Comparison of ENCODE assay signal across 12 cellular contexts in genomic region chr1:11910914-11911228, GRCh38. TPM values are rescaled to one million over a fixed set of nuclear protein-coding genes. Genes with fewer than 3 reads are reported as not detected.
DNase-seq lines count a peak whose midpoint lies in the region; ATAC-seq and TF ChIP-seq lines count a peak whose summit lies in the region.
"Not testable (repeated sequence)": the region's sequence is repeated elsewhere in the genome, so short reads cannot be mapped to it uniquely, and the experiment has no call there.
"Had no signal": no experiment of that assay in that cellular context is flagged by ENCODE, and none has a peak within 500 bp of the region (broad histone marks: within the 10 kb centered on the region; RNA-seq: fewer than 3 reads in every experiment).

No MANE protein-coding gene starts in this region.

- CTCF ChIA-PET in CD4-positive, alpha-beta T cell (lab: Charles Lee) = interaction anchor here (2.2 kb wide), 1 partner anchor 72 kb away, joined by 7 read pairs; no protein-coding TSS in a partner anchor
- CTCF ChIA-PET in naive thymus-derived CD4-positive, alpha-beta T cell (lab: Charles Lee) = not testable (repeated sequence)

- peaks cover 16% of the 10 kb centered on the region for H3K36me3 Mint-ChIP-seq in CD4-positive, alpha-beta T cell (ENCODE audit: low read depth)
- H3K36me3 Mint-ChIP-seq in IgD-negative memory B cell; T-helper 17 cell (ENCODE audit: low read depth); activated naive CD8-positive, alpha-beta T cell treated with anti-CD3 and anti-CD28 coated beads, Interleukin-2, amount 10 ng/mL, durations not matched to agents 7 days and 5 days; glutamatergic neuron (ENCODE audit: unreplicated experiment); naive thymus-derived CD4-positive, alpha-beta T cell; stimulated activated naive CD8-positive, alpha-beta T cell treated with anti-CD3 and anti-CD28 coated beads, Interleukin-15, Interleukin-2, amounts not matched to agents 100 ng/mL and 50 ng/mL, for 24 hours (ENCODE audit: low read depth): not testable (repeated sequence)

- POLR2A ChIA-PET in CD4-positive, alpha-beta T cell (lab: Charles Lee) = interaction anchor here (1.0 to 5.0 kb wide), 5 partner anchors 10 to 229 kb away, joined by 3 to 133 read pairs (median 15); partner anchors contain the start of genes AGTRAP, KIAA2013, MAD2L2 and MFN2
- POLR2A ChIA-PET in activated naive CD8-positive, alpha-beta T cell treated with anti-CD3 and anti-CD28 coated beads, Interleukin-2, amount 10 ng/mL, durations not matched to agents 7 days and 5 days (lab: Charles Lee) = interaction anchor here (3.0 to 5.3 kb wide), 8 partner anchors 15 to 246 kb away, joined by 19 to 207 read pairs (median 105); partner anchors contain the start of genes FBXO6, KIAA2013, MFN2 and MIIP
- POLR2A ChIA-PET in naive thymus-derived CD4-positive, alpha-beta T cell (lab: Charles Lee) = interaction anchor here (1.1 to 5.7 kb wide), 7 partner anchors 12 to 247 kb away, joined by 3 to 59 read pairs (median 5); partner anchors contain the start of genes FBXO6, KIAA2013, MFN2 and PLOD1

- not testable (repeated sequence) for H4K8ac ChIP-seq in neuronal stem cell (ENCODE audit: low read depth, low read length)

- H3K4ac ChIP-seq in neuronal stem cell (ENCODE audit: low read length) = not testable (repeated sequence)

- H3K9me3 ChIP-seq in CD4-positive, alpha-beta T cell (ENCODE audit: control insufficient read depth, low read length); T-helper 17 cell (ENCODE audit: control insufficient read depth, low read length, poor library complexity, severe bottlenecking); naive thymus-derived CD4-positive, alpha-beta T cell (ENCODE audit: control insufficient read depth in 2 of 3, low read length in 3 of 3); neuronal stem cell (replicated peaks in 1 of 2; ENCODE audit: control insufficient read depth in 2 of 2, insufficient read depth in 1 of 2, low read depth in 1 of 2, low read length in 2 of 2): not testable (repeated sequence)

- not testable (repeated sequence) for H3K4me3 ChIP-seq in naive thymus-derived CD4-positive, alpha-beta T cell (ENCODE audit: low read length); neuronal stem cell (ENCODE audit: low read length in 2 of 2)

- peaks cover 30% of the 10 kb centered on the region for H3K4me1 Mint-ChIP-seq in CD4-positive, alpha-beta T cell (ENCODE audit: low read depth)
- H3K4me1 Mint-ChIP-seq in IgD-negative memory B cell = peaks cover 10 to 21% (median 20%) of the 10 kb centered on the region in 3 donors
- peaks cover 31% of the 10 kb centered on the region for H3K4me1 Mint-ChIP-seq in T-helper 17 cell
- peaks cover 25% of the 10 kb centered on the region for H3K4me1 Mint-ChIP-seq in activated naive CD8-positive, alpha-beta T cell treated with anti-CD3 and anti-CD28 coated beads, Interleukin-2, amount 10 ng/mL, durations not matched to agents 7 days and 5 days
- H3K4me1 Mint-ChIP-seq in glutamatergic neuron (ENCODE audit: low read depth, unreplicated experiment) = not testable (repeated sequence)
- H3K4me1 Mint-ChIP-seq in naive thymus-derived CD4-positive, alpha-beta T cell = peaks cover 6 to 39% (median 27%) of the 10 kb centered on the region in 7 donors
- H3K4me1 Mint-ChIP-seq in stimulated activated naive CD8-positive, alpha-beta T cell treated with anti-CD3 and anti-CD28 coated beads, Interleukin-15, Interleukin-2, amounts not matched to agents 100 ng/mL and 50 ng/mL, for 24 hours (ENCODE audit: low read depth) = peaks cover 31% of the 10 kb centered on the region

- H2BK5ac ChIP-seq in neuronal stem cell (ENCODE audit: low read length) = not testable (repeated sequence)

- not testable (repeated sequence) for H3K4me2 ChIP-seq in neuronal stem cell (ENCODE audit: insufficient read depth, low read length, poor library complexity, severe bottlenecking)

- H3K9me3 Mint-ChIP-seq in CD4-positive, alpha-beta T cell; IgD-negative memory B cell; activated naive CD8-positive, alpha-beta T cell treated with anti-CD3 and anti-CD28 coated beads, Interleukin-2, amount 10 ng/mL, durations not matched to agents 7 days and 5 days; stimulated activated naive CD8-positive, alpha-beta T cell treated with anti-CD3 and anti-CD28 coated beads, Interleukin-15, Interleukin-2, amounts not matched to agents 100 ng/mL and 50 ng/mL, for 24 hours: not testable (repeated sequence)
- peaks cover 24% of the 10 kb centered on the region for H3K9me3 Mint-ChIP-seq in glutamatergic neuron (ENCODE audit: unreplicated experiment)
- H3K9me3 Mint-ChIP-seq in naive thymus-derived CD4-positive, alpha-beta T cell = peaks cover 0 to 20% (median 0%) of the 10 kb centered on the region in 11 donors

- H3K27me3 Mint-ChIP-seq in CD4-positive, alpha-beta T cell; IgD-negative memory B cell; T-helper 17 cell; activated naive CD8-positive, alpha-beta T cell treated with anti-CD3 and anti-CD28 coated beads, Interleukin-2, amount 10 ng/mL, durations not matched to agents 7 days and 5 days; stimulated activated naive CD8-positive, alpha-beta T cell treated with anti-CD3 and anti-CD28 coated beads, Interleukin-15, Interleukin-2, amounts not matched to agents 100 ng/mL and 50 ng/mL, for 24 hours: not testable (repeated sequence)
- H3K27me3 Mint-ChIP-seq in glutamatergic neuron (ENCODE audit: unreplicated experiment) = peaks cover 21% of the 10 kb centered on the region
- peaks cover 0 to 22% (median 0%) of the 10 kb centered on the region in 5 donors for H3K27me3 Mint-ChIP-seq in naive thymus-derived CD4-positive, alpha-beta T cell

- not testable (repeated sequence) for H3K14ac ChIP-seq in neuronal stem cell (ENCODE audit: low read length)

- H2BK120ac ChIP-seq in neuronal stem cell (ENCODE audit: low read depth, low read length) = not testable (repeated sequence)

- not testable (repeated sequence) for H3K4me1 ChIP-seq in naive thymus-derived CD4-positive, alpha-beta T cell (ENCODE audit: control insufficient read depth in 2 of 2, insufficient read depth in 2 of 2, low read length in 2 of 2); neuronal stem cell (ENCODE audit: control insufficient read depth in 2 of 2, insufficient read depth in 1 of 2, low read depth in 1 of 2, low read length in 2 of 2)

- ATAC-seq in CD4-positive, alpha-beta T cell (ENCODE audit: poor library complexity); T-helper 17 cell; activated naive CD8-positive, alpha-beta T cell treated with anti-CD3 and anti-CD28 coated beads, Interleukin-2, amount 10 ng/mL, durations not matched to agents 7 days and 5 days (ENCODE audit: low read depth); naive thymus-derived CD4-positive, alpha-beta T cell: not testable (repeated sequence)

- not testable (repeated sequence) for H2BK12ac ChIP-seq in neuronal stem cell (ENCODE audit: low read length)

- H3K9ac ChIP-seq in neuronal stem cell (ENCODE audit: low read depth, low read length, poor library complexity) = not testable (repeated sequence)

- not testable (repeated sequence) for TF ChIP-seq CTCF in CD4-positive, alpha-beta T cell (IDR thresholded peaks at IDR 0.05); glutamatergic neuron (IDR thresholded peaks at IDR 0.05; ENCODE audit: partially characterized antibody, unreplicated experiment)

- H3K4me3 Mint-ChIP-seq in CD4-positive, alpha-beta T cell = peak overlapping the region; percentile 26
- peak overlapping the region in 1 of 4 donors; percentile 46 for H3K4me3 Mint-ChIP-seq in IgD-negative memory B cell
- H3K4me3 Mint-ChIP-seq in T-helper 17 cell; activated naive CD8-positive, alpha-beta T cell treated with anti-CD3 and anti-CD28 coated beads, Interleukin-2, amount 10 ng/mL, durations not matched to agents 7 days and 5 days; glutamatergic neuron (ENCODE audit: unreplicated experiment); stimulated activated naive CD8-positive, alpha-beta T cell treated with anti-CD3 and anti-CD28 coated beads, Interleukin-15, Interleukin-2, amounts not matched to agents 100 ng/mL and 50 ng/mL, for 24 hours: not testable (repeated sequence)
- peak overlapping the region in 1 of 10 donors; percentile 20 for H3K4me3 Mint-ChIP-seq in naive thymus-derived CD4-positive, alpha-beta T cell

- WGBS in neuronal stem cell (ENCODE audit: extremely low coverage in 2 of 2, insufficient read length in 2 of 2, insufficient replicate concordance in 1 of 2), 2 donors = no CpG with 5 or more reads among the region's 6 CpGs

- H2AK5ac ChIP-seq in neuronal stem cell (ENCODE audit: low read depth, low read length) = not testable (repeated sequence)

- not testable (repeated sequence) for H3K36me3 ChIP-seq in naive thymus-derived CD4-positive, alpha-beta T cell (ENCODE audit: control insufficient read depth in 2 of 3, insufficient read depth in 3 of 3, low read length in 3 of 3); neuronal stem cell (replicated peaks in 1 of 2; ENCODE audit: control insufficient read depth in 2 of 2, insufficient read depth in 2 of 2, low read length in 2 of 2)

- peak overlapping the region; percentile 9 for H2BK15ac ChIP-seq in neuronal stem cell (ENCODE audit: low read length)

- not testable (repeated sequence) for H3K27ac ChIP-seq in CD4-positive, alpha-beta T cell (ENCODE audit: low read depth, low read length); naive thymus-derived CD4-positive, alpha-beta T cell (ENCODE audit: low read depth, low read length); neuronal stem cell (replicated peaks; ENCODE audit: low read length)

- H3K27ac Mint-ChIP-seq in CD4-positive, alpha-beta T cell = peak overlapping the region; percentile 100
- H3K27ac Mint-ChIP-seq in IgD-negative memory B cell (peak overlapping the region in 2 of 3 donors; percentile 63 to 99), T-helper 17 cell (peak overlapping the region; percentile 100), glutamatergic neuron (ENCODE audit: unreplicated experiment) (peak overlapping the region; percentile 33)
- peak overlapping the region; percentile 62 for H3K27ac Mint-ChIP-seq in activated naive CD8-positive, alpha-beta T cell treated with anti-CD3 and anti-CD28 coated beads, Interleukin-2, amount 10 ng/mL, durations not matched to agents 7 days and 5 days
- peak overlapping the region in 7 of 9 donors; percentile 28 to 100 (median 59) for H3K27ac Mint-ChIP-seq in naive thymus-derived CD4-positive, alpha-beta T cell
- H3K27ac Mint-ChIP-seq in stimulated activated naive CD8-positive, alpha-beta T cell treated with anti-CD3 and anti-CD28 coated beads, Interleukin-15, Interleukin-2, amounts not matched to agents 100 ng/mL and 50 ng/mL, for 24 hours = peak overlapping the region; percentile 52

- not testable (repeated sequence) for H3K18ac ChIP-seq in neuronal stem cell (ENCODE audit: low read length)

- peak overlapping the region; percentile 43 for H2AFZ ChIP-seq in neuronal stem cell (ENCODE audit: low read length)

- not testable (repeated sequence) for DNase-seq in CD4-positive, alpha-beta T cell; T-helper 17 cell; activated naive CD8-positive, alpha-beta T cell treated with anti-CD3 and anti-CD28 coated beads, Interleukin-2, amount 10 ng/mL, durations not matched to agents 7 days and 5 days; glutamatergic neuron; naive thymus-derived CD4-positive, alpha-beta T cell; neuronal stem cell (ENCODE audit: low spot score)

- intact Hi-C loops in CD4-positive, alpha-beta T cell (cut with DNase I, micrococcal nuclease) = loop anchor here in 1 of 2 experiments (2.0 to 5.0 kb wide), 2 partner anchors 14 to 71 kb away; partner anchors contain the start of gene MFN2
- intact Hi-C loops in naive thymus-derived CD4-positive, alpha-beta T cell (cut with micrococcal nuclease) = not testable (repeated sequence)

- not testable (repeated sequence) for H3K27me3 ChIP-seq in CD4-positive, alpha-beta T cell (ENCODE audit: control insufficient read depth, insufficient read depth, low read length); naive thymus-derived CD4-positive, alpha-beta T cell (ENCODE audit: control insufficient read depth in 2 of 2, insufficient read depth in 2 of 2, low read length in 2 of 2); neuronal stem cell (ENCODE audit: control insufficient read depth in 3 of 3, insufficient read depth in 3 of 3, low read depth in 1 of 3, low read length in 3 of 3)

- not testable (repeated sequence) for H3K23ac ChIP-seq in neuronal stem cell (ENCODE audit: low read depth, low read length, poor library complexity)

- not testable (repeated sequence) for H4K91ac ChIP-seq in neuronal stem cell (ENCODE audit: low read depth, low read length, poor library complexity)

- not testable (repeated sequence) for H3K79me1 ChIP-seq in neuronal stem cell (ENCODE audit: low read depth, low read length)

RNA-seq across cellular contexts. Expression of gene KIAA2013, which starts 15.4 kb away (rescaled TPM):
- 1 to 10 TPM; 7.6 to 8.3 TPM for total RNA-seq in CD4-positive, alpha-beta T cell
- 29.7 TPM for polyA plus RNA-seq in IgD-negative memory B cell
- total RNA-seq in T-helper 17 cell (10 to 100 TPM; 17.5 to 20.6 TPM), glutamatergic neuron (ENCODE audit: unreplicated experiment) (35.7 TPM)
- 10 to 100 TPM; 36.1 to 38.3 TPM for total RNA-seq in activated naive CD8-positive, alpha-beta T cell treated with anti-CD3 and anti-CD28 coated beads, Interleukin-2, amount 10 ng/mL, durations not matched to agents 7 days and 5 days
- 10 to 100 TPM; 13.3 to 38.1 (median 27.2) TPM for total RNA-seq in naive thymus-derived CD4-positive, alpha-beta T cell
- 10 to 100 TPM; 19.8 to 37.9 TPM for polyA plus RNA-seq in naive thymus-derived CD4-positive, alpha-beta T cell
- polyA plus RNA-seq in neuronal stem cell (2013, experiment 1 of 2) = 25.3 TPM
- 24.8 TPM for polyA plus RNA-seq in neuronal stem cell (2013, experiment 2 of 2)

RNA-seq across cellular contexts. Expression of gene PLOD1, which starts 23.6 kb away (rescaled TPM):
- 1 to 10 TPM; 1.6 to 1.8 TPM for total RNA-seq in CD4-positive, alpha-beta T cell
- polyA plus RNA-seq in IgD-negative memory B cell = 6.5 TPM
- total RNA-seq in T-helper 17 cell (1 to 10 TPM; 2.8 to 3.0 TPM), glutamatergic neuron (ENCODE audit: unreplicated experiment) (113 TPM)
- 10 to 100 TPM; 16.8 to 21.0 TPM for total RNA-seq in activated naive CD8-positive, alpha-beta T cell treated with anti-CD3 and anti-CD28 coated beads, Interleukin-2, amount 10 ng/mL, durations not matched to agents 7 days and 5 days
- 10 to 100 TPM in 2 of 5 experiments, 1 to 10 TPM in 3; 3.6 to 24.2 (median 4.8) TPM for total RNA-seq in naive thymus-derived CD4-positive, alpha-beta T cell
- 1 to 10 TPM; 1.8 to 2.7 TPM for polyA plus RNA-seq in naive thymus-derived CD4-positive, alpha-beta T cell
- polyA plus RNA-seq in neuronal stem cell (2013, experiment 1 of 2) = 32.4 TPM
- polyA plus RNA-seq in neuronal stem cell (2013, experiment 2 of 2) = 31.9 TPM

RNA-seq across cellular contexts. Expression of gene NPPB, which starts 52.1 kb away (rescaled TPM):
- total RNA-seq in CD4-positive, alpha-beta T cell = not detected
- not detected for polyA plus RNA-seq in IgD-negative memory B cell
- not detected for total RNA-seq in T-helper 17 cell
- not detected for total RNA-seq in activated naive CD8-positive, alpha-beta T cell treated with anti-CD3 and anti-CD28 coated beads, Interleukin-2, amount 10 ng/mL, durations not matched to agents 7 days and 5 days
- not detected for total RNA-seq in glutamatergic neuron (ENCODE audit: unreplicated experiment)
- total RNA-seq in naive thymus-derived CD4-positive, alpha-beta T cell = not detected
- not detected for polyA plus RNA-seq in naive thymus-derived CD4-positive, alpha-beta T cell
- 5.4 TPM for polyA plus RNA-seq in neuronal stem cell (2013, experiment 1 of 2)
- 5.2 TPM for polyA plus RNA-seq in neuronal stem cell (2013, experiment 2 of 2)
- total RNA-seq: A673, GM23248, HT-29, PC-3 had no signal
- polyA plus RNA-seq: GM23248 had no signal

Comparison
In these comparisons a context has a peak if more than half of its experiments do, and no peak if none do; other contexts are left out.
1. H3K27ac Mint-ChIP-seq: peak in every context shown above with its lines; median percentile 100 in CD4-positive, alpha-beta T cell; 100 in T-helper 17 cell; 81 in IgD-negative memory B cell; 62 in activated naive CD8-positive, alpha-beta T cell treated with anti-CD3 and anti-CD28 coated beads, Interleukin-2, amount 10 ng/mL, durations not matched to agents 7 days and 5 days; 59 in naive thymus-derived CD4-positive, alpha-beta T cell; 52 in stimulated activated naive CD8-positive, alpha-beta T cell treated with anti-CD3 and anti-CD28 coated beads, Interleukin-15, Interleukin-2, amounts not matched to agents 100 ng/mL and 50 ng/mL, for 24 hours; 33 in glutamatergic neuron.